Comparison of ENCODE assay signal across 27 cellular contexts in the genomic region with DNA sequence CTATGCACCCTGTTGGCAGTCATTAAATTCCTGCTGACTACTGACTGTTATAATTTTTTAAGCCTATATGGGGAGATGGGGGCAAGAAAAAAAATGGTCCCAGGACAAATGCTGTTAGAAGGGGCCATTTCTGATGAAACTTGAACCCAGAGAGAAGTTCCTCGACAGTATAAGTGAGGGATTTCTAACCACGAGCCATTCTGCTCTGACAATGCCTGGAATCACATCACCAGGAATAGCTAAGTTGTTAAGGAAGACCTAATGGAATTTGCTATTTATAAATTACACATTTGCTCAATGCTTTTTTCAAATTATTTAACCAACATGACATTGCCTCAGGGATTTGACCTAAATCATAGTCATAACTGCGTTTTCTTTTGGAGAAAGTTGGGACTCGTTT. TPM values are rescaled to one million over a fixed set of nuclear protein-coding genes. Genes with fewer than 3 reads are reported as not detected.
DNase-seq lines count a peak whose midpoint lies in the region; ATAC-seq, FAIRE-seq and TF ChIP-seq lines count a peak whose summit lies in the region.
"Had no signal": no experiment of that assay in that cellular context is flagged by ENCODE, and none has a peak within 500 bp of the region (broad histone marks: within the 10 kb centered on the region; RNA-seq: fewer than 3 reads in every experiment).

No MANE protein-coding gene starts in this region.

- H4K20me1 ChIP-seq in H1 (replicated peaks in 1 of 2; ENCODE audit: control insufficient read depth in 1 of 2, insufficient read depth in 2 of 2, low read length in 2 of 2) (no peaks in the 10 kb centered on the region), osteoblast (ENCODE audit: insufficient read depth, low read length) (no peaks in the 10 kb centered on the region)
- H4K20me1 ChIP-seq: BLaER1 had no signal

- no peak for ATAC-seq in GM21717 (IDR thresholded peaks at IDR 0.05; ENCODE audit: unreplicated experiment)
- no peak for ATAC-seq in stimulated activated memory B cell treated with anti-CD40 and anti-IgM and Interleukin-4, amounts not matched to agents 10 μg/mL and 1 μg/mL and 100 μg/mL, for 72 hours

- H3K4me1 Mint-ChIP-seq in stimulated activated memory B cell treated with anti-CD40 and anti-IgM and Interleukin-4, amounts not matched to agents 10 μg/mL and 1 μg/mL and 100 μg/mL, for 72 hours: no peaks in the 10 kb centered on the region
- H3K4me1 Mint-ChIP-seq: CD4-positive, alpha-beta memory T cell; CD4-positive, CD25-positive, alpha-beta regulatory T cell; CD8-positive, alpha-beta memory T cell had no signal

- H2BK15ac ChIP-seq in H1 (ENCODE audit: low read length): no peak overlapping the region

- no peaks in the 10 kb centered on the region for H3K27me3 Mint-ChIP-seq in stimulated activated memory B cell treated with anti-CD40 and anti-IgM and Interleukin-4, amounts not matched to agents 10 μg/mL and 1 μg/mL and 100 μg/mL, for 72 hours

- H3K4me1 ChIP-seq in H1 (replicated peaks in 1 of 4; ENCODE audit: control insufficient read depth in 3 of 4, insufficient read depth in 4 of 4, low read length in 3 of 4) (no peaks in the 10 kb centered on the region), osteoblast (ENCODE audit: insufficient read depth, low read length) (no peaks in the 10 kb centered on the region)
- H3K4me1 ChIP-seq: BLaER1 had no signal

- TF ChIP-seq POLR2A in H1 (IDR thresholded peaks at IDR 0.05; ENCODE audit: control extremely low read depth in 1 of 2, low read depth in 2 of 2, low read length in 2 of 2): no peak

- H3K9me3 ChIP-seq in H1 (ENCODE audit: insufficient read depth in 2 of 2, low read depth in 1 of 2, low read length in 1 of 2) (no peaks in the 10 kb centered on the region), osteoblast (ENCODE audit: low read depth, low read length) (no peaks in the 10 kb centered on the region)
- H3K9me3 ChIP-seq: BE2C, BLaER1 had no signal

- WGBS in H1 (ENCODE audit: extremely low coverage in 1 of 2, insufficient coverage in 1 of 2, insufficient read length in 1 of 2, insufficient replicate concordance in 2 of 2, low coverage in 1 of 2, low lambda C conversion rate in 2 of 2, missing lambda C conversion rate in 1 of 2), 2 experiments: 78% methylated on average over 4 of the region's 4 CpGs; no CpG with 5 or more reads in 1 of the 2 experiments

- H3K27ac ChIP-seq in H1 (ENCODE audit: low read depth, low read length) (no peak overlapping the region), osteoblast (ENCODE audit: low read depth, low read length) (no peak overlapping the region)
- H3K27ac ChIP-seq: BLaER1 had no signal

- POLR2A ChIA-PET in H1 (lab: Charles Lee; ENCODE audit: partially characterized antibody): no interaction called here

- H3K36me3 Mint-ChIP-seq in stimulated activated memory B cell treated with anti-CD40 and anti-IgM and Interleukin-4, amounts not matched to agents 10 μg/mL and 1 μg/mL and 100 μg/mL, for 72 hours: no peaks in the 10 kb centered on the region
- H3K36me3 Mint-ChIP-seq: CD4-positive, alpha-beta memory T cell; CD4-positive, CD25-positive, alpha-beta regulatory T cell; CD8-positive, alpha-beta memory T cell had no signal

- H3K27ac Mint-ChIP-seq in stimulated activated memory B cell treated with anti-CD40 and anti-IgM and Interleukin-4, amounts not matched to agents 10 μg/mL and 1 μg/mL and 100 μg/mL, for 72 hours: no peak overlapping the region
- H3K27ac Mint-ChIP-seq: CD14-positive monocyte; CD4-positive, alpha-beta memory T cell; CD4-positive, CD25-positive, alpha-beta regulatory T cell had no signal

- TF ChIP-seq CTCF in H1 (IDR thresholded peaks at IDR 0.05; ENCODE audit: control extremely low read depth in 1 of 3, insufficient read depth in 1 of 3, low read depth in 1 of 3, low read length in 3 of 3) (no peak), osteoblast (IDR thresholded peaks at IDR 0.05; ENCODE audit: extremely low read depth, low read depth, low read length) (no peak)

- no peak overlapping the region for H3K18ac ChIP-seq in H1 (ENCODE audit: extremely low read depth, low read length)

- H3K4me2 ChIP-seq in H1 (ENCODE audit: insufficient read depth in 1 of 2, low read depth in 2 of 2, low read length in 2 of 2): no peak overlapping the region
- no peak overlapping the region for H3K4me2 ChIP-seq in osteoblast (ENCODE audit: insufficient read depth, low read length)
- H3K4me2 ChIP-seq: BLaER1 had no signal

- no peaks in the 10 kb centered on the region for H3K9me3 Mint-ChIP-seq in stimulated activated memory B cell treated with anti-CD40 and anti-IgM and Interleukin-4, amounts not matched to agents 10 μg/mL and 1 μg/mL and 100 μg/mL, for 72 hours
- H3K9me3 Mint-ChIP-seq: CD4-positive, alpha-beta memory T cell; CD8-positive, alpha-beta memory T cell had no signal

- H2AFZ ChIP-seq in H1 (ENCODE audit: low read length) (peak overlapping the region; percentile 2; the same call in 1 of the 2 replicates), osteoblast (ENCODE audit: low read length) (peak overlapping the region; percentile 17)

- TF ChIP-seq EP300 in H1 (IDR thresholded peaks at IDR 0.05; ENCODE audit: borderline replicate concordance in 1 of 2, low read depth in 2 of 2, low read length in 2 of 2): no peak

- no peak overlapping the region for H4K5ac ChIP-seq in H1 (ENCODE audit: insufficient read length, low read depth, low read length)

- H3K79me2 ChIP-seq in H1 (ENCODE audit: control insufficient read depth in 1 of 2, insufficient read depth in 2 of 2, low read length in 2 of 2) (no peaks in the 10 kb centered on the region), osteoblast (ENCODE audit: insufficient read depth, low read length) (no peaks in the 10 kb centered on the region)

- no peak for TF ChIP-seq RAD21 in H1 (IDR thresholded peaks at IDR 0.05 in 1 of 2, conservative IDR thresholded peaks at IDR 0.05 in 1 of 2; ENCODE audit: low read depth in 2 of 2, low read length in 2 of 2)

- H3K27me3 ChIP-seq in H1 (replicated peaks in 1 of 4; ENCODE audit: control insufficient read depth in 3 of 4, extremely low read depth in 1 of 4, insufficient read depth in 3 of 4, low read length in 3 of 4) (no peaks in the 10 kb centered on the region), osteoblast (ENCODE audit: insufficient read depth, low read length) (no peaks in the 10 kb centered on the region)
- H3K27me3 ChIP-seq: BE2C, BLaER1 had no signal

- no peak overlapping the region for H3K14ac ChIP-seq in H1 (ENCODE audit: insufficient read length)

- no peaks in the 10 kb centered on the region for H3K79me1 ChIP-seq in H1 (ENCODE audit: low read depth, low read length)

- FAIRE-seq in H1 (lab: Jason Lieb, UNC): no peak
- FAIRE-seq: A204.1, G401.6, GM12891, GM19239 had no signal

- H3K23ac ChIP-seq in H1 (ENCODE audit: insufficient read length): no peak overlapping the region

- H3K4me3 ChIP-seq in H1 (ENCODE audit: extremely low read depth in 1 of 4, insufficient read depth in 2 of 4, low read depth in 3 of 4, low read length in 4 of 4) (no peak overlapping the region), osteoblast (ENCODE audit: insufficient read depth, low read length) (no peak overlapping the region)
- H3K4me3 ChIP-seq: BLaER1 had no signal

- no peak overlapping the region for H2AK5ac ChIP-seq in H1 (ENCODE audit: low read depth, low read length)

- H3K23me2 ChIP-seq in H1 (ENCODE audit: low read depth, low read length): no peaks in the 10 kb centered on the region

- H2BK20ac ChIP-seq in H1 (ENCODE audit: low read length): no peak overlapping the region

- DNase-seq in H1 (ENCODE audit: low read depth in 1 of 2, low spot score in 2 of 2): no peak
- no peak for DNase-seq in osteoblast (ENCODE audit: insufficient read length, low spot score, missing footprints)
- no peak for DNase-seq in anterior cingulate cortex (lab: John Stamatoyannopoulos, UW)
- DNase-seq: 8988T; ACHN; BE2C; C1 segment of cervical spinal cord; CD4-positive, alpha-beta memory T cell; CD4-positive, CD25-positive, alpha-beta regulatory T cell; CD8-positive, alpha-beta memory T cell; COR-L47; DMS 273 treated with DMSO at 0.1 percent for 48 hours; DMS153; DMS53; DMS79; DND-41; GF-D8 had no signal

- H3K36me3 ChIP-seq in H1 (ENCODE audit: control insufficient read depth in 2 of 4, insufficient read depth in 4 of 4, low read length in 3 of 4) (no peaks in the 10 kb centered on the region), osteoblast (ENCODE audit: insufficient read depth, low read length) (no peaks in the 10 kb centered on the region)
- H3K36me3 ChIP-seq: BE2C, BLaER1 had no signal

- H4K91ac ChIP-seq in H1 (replicated peaks; ENCODE audit: insufficient read length, low read length): no peak overlapping the region

- no peak overlapping the region for H3K4ac ChIP-seq in H1 (replicated peaks; ENCODE audit: insufficient read length, low read depth, low read length)

- no peak overlapping the region for H3K4me3 Mint-ChIP-seq in stimulated activated memory B cell treated with anti-CD40 and anti-IgM and Interleukin-4, amounts not matched to agents 10 μg/mL and 1 μg/mL and 100 μg/mL, for 72 hours
- H3K4me3 Mint-ChIP-seq: CD14-positive monocyte; CD4-positive, alpha-beta memory T cell; CD4-positive, CD25-positive, alpha-beta regulatory T cell; CD8-positive, alpha-beta memory T cell had no signal

- no peak overlapping the region for H2BK5ac ChIP-seq in H1 (ENCODE audit: low read depth, low read length)

- H3K56ac ChIP-seq in H1 (replicated peaks; ENCODE audit: insufficient read length, low read depth, low read length): no peak overlapping the region

- no peak overlapping the region for H4K8ac ChIP-seq in H1 (ENCODE audit: extremely low read depth, insufficient read depth, low read length)

- CTCF ChIA-PET in H1 (lab: Charles Lee; ENCODE audit: partially characterized antibody): no interaction called here

- H2BK120ac ChIP-seq in H1 (replicated peaks; ENCODE audit: low read depth, low read length): no peak overlapping the region

- no peak overlapping the region for H2BK12ac ChIP-seq in H1 (ENCODE audit: low read depth, low read length)

- no peak overlapping the region for H3K9ac ChIP-seq in H1 (replicated peaks in 1 of 4; ENCODE audit: extremely low read depth in 1 of 4, low read depth in 3 of 4, low read length in 3 of 4)
- H3K9ac ChIP-seq: BLaER1 had no signal

TF ChIP-seq in H1, 55 proteins besides CTCF, POLR2A, EP300 and RAD21 (continues in another document):
- TF ChIP-seq CREB1 (IDR thresholded peaks at IDR 0.05) (no peak), EGR1 (IDR thresholded peaks at IDR 0.05; ENCODE audit: borderline replicate concordance, low read depth, low read length) (no peak), SP2 (IDR thresholded peaks at IDR 0.05; ENCODE audit: low read length) (no peak)

RNA-seq across cellular contexts. Expression of gene LHX9, which starts 55.2 kb away (rescaled TPM):
- not detected in 2 replicates for total RNA-seq in H1 (2021; fragmentation: NEBNext Ultra II Directional; extraction: Animal tissue kit (Norgen Biotek cat#: 25700))
- not detected in 2 replicates for polyA plus RNA-seq in H1 (2011; rRNA removed)
- polyA plus RNA-seq in H1 (2011; cell fraction: cytosol; rRNA removed): not detected
- polyA plus RNA-seq in H1 (2011; cell fraction: nucleus; rRNA removed): not detected
- polyA plus RNA-seq in H1 (2012, experiment 1 of 2): not detected in 4 replicates
- polyA plus RNA-seq in H1 (2012, experiment 2 of 2): not detected
- polyA plus RNA-seq in H1 (2013, experiment 1 of 2): under 0.01 TPM
- polyA plus RNA-seq in H1 (2013, experiment 2 of 2): 0.02 TPM
- polyA minus RNA-seq in H1 (2011; rRNA and poly(A)+ RNA removed): not detected in 2 replicates
- not detected for polyA minus RNA-seq in H1 (2011; cell fraction: cytosol; rRNA and poly(A)+ RNA removed)
- polyA minus RNA-seq in H1 (2011; cell fraction: nucleus; rRNA and poly(A)+ RNA removed): not detected
- 0.59 and 1.8 TPM in 2 replicates for total RNA-seq in osteoblast
- total RNA-seq: A673; CD4-positive, alpha-beta memory T cell; CD4-positive, CD25-positive, alpha-beta regulatory T cell had no signal
- polyA plus RNA-seq: AG04450; CD14-positive monocyte; CD4-positive, alpha-beta memory T cell; CD4-positive, CD25-positive, alpha-beta regulatory T cell; CD8-positive, alpha-beta memory T cell had no signal
